1 cellular context compared by ENCODE assay signal in genomic region chr6:40713002-40713719, GRCh38.
TF ChIP-seq lines count a peak whose summit lies in the region.

No MANE protein-coding gene starts in this region.

TF ChIP-seq in GM23338, 12 proteins besides CTCF, POLR2A, EP300 and RAD21:
- TF ChIP-seq, protein P1, sequence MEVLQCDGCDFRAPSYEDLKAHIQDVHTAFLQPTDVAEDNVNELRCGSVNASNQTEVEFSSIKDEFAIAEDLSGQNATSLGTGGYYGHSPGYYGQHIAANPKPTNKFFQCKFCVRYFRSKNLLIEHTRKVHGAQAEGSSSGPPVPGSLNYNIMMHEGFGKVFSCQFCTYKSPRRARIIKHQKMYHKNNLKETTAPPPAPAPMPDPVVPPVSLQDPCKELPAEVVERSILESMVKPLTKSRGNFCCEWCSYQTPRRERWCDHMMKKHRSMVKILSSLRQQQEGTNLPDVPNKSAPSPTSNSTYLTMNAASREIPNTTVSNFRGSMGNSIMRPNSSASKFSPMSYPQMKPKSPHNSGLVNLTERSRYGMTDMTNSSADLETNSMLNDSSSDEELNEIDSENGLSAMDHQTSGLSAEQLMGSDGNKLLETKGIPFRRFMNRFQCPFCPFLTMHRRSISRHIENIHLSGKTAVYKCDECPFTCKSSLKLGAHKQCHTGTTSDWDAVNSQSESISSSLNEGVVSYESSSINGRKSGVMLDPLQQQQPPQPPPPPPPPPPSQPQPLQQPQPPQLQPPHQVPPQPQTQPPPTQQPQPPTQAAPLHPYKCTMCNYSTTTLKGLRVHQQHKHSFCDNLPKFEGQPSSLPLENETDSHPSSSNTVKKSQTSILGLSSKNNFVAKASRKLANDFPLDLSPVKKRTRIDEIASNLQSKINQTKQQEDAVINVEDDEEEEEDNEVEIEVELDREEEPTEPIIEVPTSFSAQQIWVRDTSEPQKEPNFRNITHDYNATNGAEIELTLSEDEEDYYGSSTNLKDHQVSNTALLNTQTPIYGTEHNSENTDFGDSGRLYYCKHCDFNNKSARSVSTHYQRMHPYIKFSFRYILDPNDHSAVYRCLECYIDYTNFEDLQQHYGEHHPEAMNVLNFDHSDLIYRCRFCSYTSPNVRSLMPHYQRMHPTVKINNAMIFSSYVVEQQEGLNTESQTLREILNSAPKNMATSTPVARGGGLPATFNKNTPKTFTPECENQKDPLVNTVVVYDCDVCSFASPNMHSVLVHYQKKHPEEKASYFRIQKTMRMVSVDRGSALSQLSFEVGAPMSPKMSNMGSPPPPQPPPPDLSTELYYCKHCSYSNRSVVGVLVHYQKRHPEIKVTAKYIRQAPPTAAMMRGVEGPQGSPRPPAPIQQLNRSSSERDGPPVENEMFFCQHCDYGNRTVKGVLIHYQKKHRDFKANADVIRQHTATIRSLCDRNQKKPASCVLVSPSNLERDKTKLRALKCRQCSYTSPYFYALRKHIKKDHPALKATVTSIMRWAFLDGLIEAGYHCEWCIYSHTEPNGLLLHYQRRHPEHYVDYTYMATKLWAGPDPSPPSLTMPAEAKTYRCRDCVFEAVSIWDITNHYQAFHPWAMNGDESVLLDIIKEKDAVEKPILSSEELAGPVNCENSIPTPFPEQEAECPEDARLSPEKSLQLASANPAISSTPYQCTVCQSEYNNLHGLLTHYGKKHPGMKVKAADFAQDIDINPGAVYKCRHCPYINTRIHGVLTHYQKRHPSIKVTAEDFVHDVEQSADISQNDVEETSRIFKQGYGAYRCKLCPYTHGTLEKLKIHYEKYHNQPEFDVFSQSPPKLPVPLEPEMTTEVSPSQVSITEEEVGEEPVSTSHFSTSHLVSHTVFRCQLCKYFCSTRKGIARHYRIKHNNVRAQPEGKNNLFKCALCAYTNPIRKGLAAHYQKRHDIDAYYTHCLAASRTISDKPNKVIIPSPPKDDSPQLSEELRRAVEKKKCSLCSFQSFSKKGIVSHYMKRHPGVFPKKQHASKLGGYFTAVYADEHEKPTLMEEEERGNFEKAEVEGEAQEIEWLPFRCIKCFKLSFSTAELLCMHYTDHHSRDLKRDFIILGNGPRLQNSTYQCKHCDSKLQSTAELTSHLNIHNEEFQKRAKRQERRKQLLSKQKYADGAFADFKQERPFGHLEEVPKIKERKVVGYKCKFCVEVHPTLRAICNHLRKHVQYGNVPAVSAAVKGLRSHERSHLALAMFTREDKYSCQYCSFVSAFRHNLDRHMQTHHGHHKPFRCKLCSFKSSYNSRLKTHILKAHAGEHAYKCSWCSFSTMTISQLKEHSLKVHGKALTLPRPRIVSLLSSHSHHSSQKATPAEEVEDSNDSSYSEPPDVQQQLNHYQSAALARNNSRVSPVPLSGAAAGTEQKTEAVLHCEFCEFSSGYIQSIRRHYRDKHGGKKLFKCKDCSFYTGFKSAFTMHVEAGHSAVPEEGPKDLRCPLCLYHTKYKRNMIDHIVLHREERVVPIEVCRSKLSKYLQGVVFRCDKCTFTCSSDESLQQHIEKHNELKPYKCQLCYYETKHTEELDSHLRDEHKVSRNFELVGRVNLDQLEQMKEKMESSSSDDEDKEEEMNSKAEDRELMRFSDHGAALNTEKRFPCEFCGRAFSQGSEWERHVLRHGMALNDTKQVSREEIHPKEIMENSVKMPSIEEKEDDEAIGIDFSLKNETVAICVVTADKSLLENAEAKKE (CRISPR knock-in tag; IDR thresholded peaks at IDR 0.05), result no peak
- no peak for TF ChIP-seq REST (IDR thresholded peaks at IDR 0.05; ENCODE audit: unreplicated experiment)
- TF ChIP-seq STAT1 (IDR thresholded peaks at IDR 0.05; ENCODE audit: unreplicated experiment), result no peak
- no peak for TF ChIP-seq ZNF114 (CRISPR knock-in tag; IDR thresholded peaks at IDR 0.05)
- no peak for TF ChIP-seq ZNF331 (CRISPR knock-in tag; IDR thresholded peaks at IDR 0.05; ENCODE audit: low read depth)
- no peak for TF ChIP-seq ETS1 (IDR thresholded peaks at IDR 0.05)
- no peak for TF ChIP-seq EZH2phosphoT487 (IDR thresholded peaks at IDR 0.05; ENCODE audit: unreplicated experiment)
